In genomic region chr1:4725416-4725815, GRCh38 we compare ENCODE assay signal across 10 cellular contexts.
"Had no signal": no experiment of that assay in that cellular context is flagged by ENCODE, and none has a peak within 500 bp of the region (broad histone marks: within the 10 kb centered on the region; RNA-seq: fewer than 3 reads in every experiment).

No MANE protein-coding gene starts in this region.

- H3K4me1 ChIP-seq: HAP-1 had no signal

- H3K36me3 ChIP-seq: HAP-1 had no signal

- H3K4me2 ChIP-seq: GM23338, KMS-11 had no signal

- FAIRE-seq: HepG2, HTR-8/SVneo had no signal

- H3K4me3 ChIP-seq: GM23338, HAP-1 had no signal

- H3K9ac ChIP-seq: KMS-11 had no signal

- H3K27ac ChIP-seq: HL-60, KMS-11 had no signal

- DNase-seq: H7, HFFc6, Karpas-422, KBM-7 had no signal

- H2AFZ ChIP-seq: GM23338 had no signal

- H3K9me3 ChIP-seq: HAP-1 had no signal
